In genomic region chr3:11607816-11608215, GRCh38 we compare ENCODE assay signal across 15 cellular contexts. TPM values are rescaled to one million over a fixed set of nuclear protein-coding genes. Genes with fewer than 3 reads are reported as not detected.
DNase-seq lines count a peak whose midpoint lies in the region; ATAC-seq, FAIRE-seq and TF ChIP-seq lines count a peak whose summit lies in the region.
"Had no signal": no experiment of that assay in that cellular context is flagged by ENCODE, and none has a peak within 500 bp of the region (broad histone marks: within the 10 kb centered on the region; RNA-seq: fewer than 3 reads in every experiment).

No MANE protein-coding gene starts in this region.

- H3K27me3 Mint-ChIP-seq in stimulated activated naive B cell treated with anti-CD40 and anti-IgM and Interleukin-4, amounts not matched to agents 10 μg/mL and 1 μg/mL and 100 μg/mL, for 72 hours = no peaks in the 10 kb centered on the region

- intact Hi-C loops in GM12878 (cut with micrococcal nuclease; ENCODE audit: unreplicated experiment) = no loop called here

- H3K4me2 ChIP-seq in DOHH2 (ENCODE audit: low read length) (peak overlapping the region; percentile 40), OCI-LY1 (ENCODE audit: low read length) (peak overlapping the region; percentile 7; the same call in 1 of the 2 replicates), GM12878 (ENCODE audit: control insufficient read depth, insufficient read depth) (no peak overlapping the region)
- H3K4me2 ChIP-seq: neural progenitor cell had no signal

- peaks cover 89% of the 10 kb centered on the region for H3K4me1 ChIP-seq in DOHH2 (ENCODE audit: control insufficient read depth, low read length)
- peaks cover 97% of the 10 kb centered on the region for H3K4me1 ChIP-seq in OCI-LY1 (ENCODE audit: insufficient read depth, low read length, severe bottlenecking)
- peaks cover 7% of the 10 kb centered on the region; the same call in 1 of the 2 replicates for H3K4me1 ChIP-seq in GM12878 (ENCODE audit: control insufficient read depth, insufficient read depth, low read length)
- H3K4me1 ChIP-seq in mesodermal cell (ENCODE audit: control insufficient read depth, insufficient read depth, low read length, poor library complexity, severe bottlenecking) = peaks cover 68% of the 10 kb centered on the region

- peak overlapping the region; percentile 76 for H3K27ac ChIP-seq in DOHH2 (ENCODE audit: low read depth, low read length)
- H3K27ac ChIP-seq in OCI-LY1 (ENCODE audit: low read depth, low read length, poor library complexity, severe bottlenecking) = peak overlapping the region; percentile 46
- no peak overlapping the region for H3K27ac ChIP-seq in GM12878 (ENCODE audit: control insufficient read depth, insufficient read depth)
- H3K27ac ChIP-seq in mesodermal cell (ENCODE audit: low read depth, low read length, severe bottlenecking) = peak overlapping the region; percentile 33
- H3K27ac ChIP-seq: BLaER1 treated with 17β-estradiol and CSF1 and Interleukin-3, amounts not matched to agents 10 nM and 100 nM; neural progenitor cell had no signal

- no peak for FAIRE-seq in GM12878 (lab: Jason Lieb, UNC)
- FAIRE-seq: kidney had no signal

- H4K20me1 ChIP-seq in DOHH2 (ENCODE audit: control insufficient read depth, insufficient read depth, low read depth, low read length) (0 out of 2 replicates have a peak, but pooled peaks cover 4% of the 10 kb centered on the region), OCI-LY1 (ENCODE audit: insufficient read depth, low read length) (no peaks in the 10 kb centered on the region), GM12878 (ENCODE audit: control insufficient read depth, insufficient read depth) (peaks cover 2% of the 10 kb centered on the region)

- H3K9me3 Mint-ChIP-seq in stimulated activated naive B cell treated with anti-CD40 and anti-IgM and Interleukin-4, amounts not matched to agents 10 μg/mL and 1 μg/mL and 100 μg/mL, for 72 hours = no peaks in the 10 kb centered on the region
- H3K9me3 Mint-ChIP-seq: neural progenitor cell; T-helper 2 cell treated with Interferon-gamma antibody and Interleukin-4, amounts not matched to agents 5 μg/mL and 100 μg/mL, for 36 hours had no signal

- TF ChIP-seq POLR2A in GM12878 (IDR thresholded peaks at IDR 0.05; ENCODE audit: low read depth, low read length) = no peak

- H3K9ac ChIP-seq in OCI-LY1 (ENCODE audit: low read length) = no peak overlapping the region; the same call in 1 of the 2 replicates
- no peak overlapping the region for H3K9ac ChIP-seq in GM12878 (ENCODE audit: control insufficient read depth, insufficient read depth, low read length)
- H3K9ac ChIP-seq: BLaER1 treated with 17β-estradiol and CSF1 and Interleukin-3, amounts not matched to agents 10 nM and 100 nM; neural progenitor cell had no signal

- H2AFZ ChIP-seq in OCI-LY1 (ENCODE audit: low read length) (no peak overlapping the region), GM12878 (ENCODE audit: control insufficient read depth, low read depth, low read length) (no peak overlapping the region)
- H2AFZ ChIP-seq: neural progenitor cell had no signal

- no peak for TF ChIP-seq EP300 in GM12878 (IDR thresholded peaks at IDR 0.05; ENCODE audit: borderline replicate concordance in 1 of 2, control insufficient read depth in 1 of 2, low read depth in 2 of 2, low read length in 2 of 2)

- BruUV-seq in GM12878 (replicated peaks; lab: Mats Ljungman, UMichigan) = no TSS peak

- H3K36me3 ChIP-seq in DOHH2 (ENCODE audit: control insufficient read depth, low read length) (peaks cover 43% of the 10 kb centered on the region), OCI-LY1 (ENCODE audit: insufficient read depth, low read length) (peaks cover 16% of the 10 kb centered on the region), GM12878 (ENCODE audit: control insufficient read depth in 2 of 2, insufficient read depth in 2 of 2, low read length in 1 of 2) (peaks cover 3 to 7% of the 10 kb centered on the region in 2 experiments; a peak in 3 of 4 replicates), mesodermal cell (ENCODE audit: control insufficient read depth, insufficient read depth, low read length) (peaks cover 39% of the 10 kb centered on the region)
- H3K36me3 ChIP-seq: esophagus muscularis mucosa, neural progenitor cell had no signal

- H3K27ac Mint-ChIP-seq in stimulated activated naive B cell treated with anti-CD40 and anti-IgM and Interleukin-4, amounts not matched to agents 10 μg/mL and 1 μg/mL and 100 μg/mL, for 72 hours = no peak overlapping the region

- RAD21 ChIA-PET in GM12878 (lab: Charles Lee; ENCODE audit: unreplicated experiment) = interaction anchor here (0.7 kb wide), 1 partner anchor 10 kb away, joined by 3 read pairs; no protein-coding TSS in a partner anchor

- ATAC-seq in GM12878 (no peak), HG02763 (IDR thresholded peaks at IDR 0.05; ENCODE audit: unreplicated experiment) (no peak), GM19452 (IDR thresholded peaks at IDR 0.05; ENCODE audit: unreplicated experiment) (no peak)
- ATAC-seq in stimulated activated naive B cell treated with anti-CD40 and anti-IgM and Interleukin-4, amounts not matched to agents 10 μg/mL and 1 μg/mL and 100 μg/mL, for 72 hours (replicated peaks) = no peak

- no peaks in the 10 kb centered on the region for H3K9me2 ChIP-seq in DOHH2 (replicated peaks; ENCODE audit: control insufficient read depth, low read length)
- H3K9me2 ChIP-seq in OCI-LY1 (ENCODE audit: low read depth, low read length) = no peaks in the 10 kb centered on the region

- SMC1A ChIA-PET in GM12878 (lab: Charles Lee; ENCODE audit: uncharacterized antibody, unreplicated experiment) = interaction anchor here (1.0 to 2.3 kb wide), 5 partner anchors 11 to 40 kb away, joined by 3 to 11 read pairs (median 4); no protein-coding TSS in a partner anchor

- peaks cover 27 to 32% of the 10 kb centered on the region in 2 donors for H3K4me1 Mint-ChIP-seq in stimulated activated naive B cell treated with anti-CD40 and anti-IgM and Interleukin-4, amounts not matched to agents 10 μg/mL and 1 μg/mL and 100 μg/mL, for 72 hours

- peaks cover 8 to 17% of the 10 kb centered on the region in 2 donors for H3K36me3 Mint-ChIP-seq in stimulated activated naive B cell treated with anti-CD40 and anti-IgM and Interleukin-4, amounts not matched to agents 10 μg/mL and 1 μg/mL and 100 μg/mL, for 72 hours

- no peaks in the 10 kb centered on the region for H3K9me3 ChIP-seq in DOHH2 (ENCODE audit: control insufficient read depth, insufficient read depth, low read length)
- no peaks in the 10 kb centered on the region for H3K9me3 ChIP-seq in OCI-LY1 (ENCODE audit: low read length)
- H3K9me3 ChIP-seq in GM12878 (replicated peaks; ENCODE audit: control insufficient read depth, insufficient read depth, low read length) = no peaks in the 10 kb centered on the region
- H3K9me3 ChIP-seq in mesodermal cell (ENCODE audit: control insufficient read depth, low read length) = no peaks in the 10 kb centered on the region
- H3K9me3 ChIP-seq: BLaER1 treated with 17β-estradiol and CSF1 and Interleukin-3, amounts not matched to agents 10 nM and 100 nM; esophagus muscularis mucosa had no signal

- WGBS in GM12878 (ENCODE audit: insufficient coverage, insufficient replicate concordance, low lambda C conversion rate, missing lambda C conversion rate) = 100% methylated on average over 3 of the region's 3 CpGs
- 80% methylated on average over 1 to 2 of the region's 3 CpGs for WGBS in mesodermal cell (ENCODE audit: insufficient coverage in 2 of 2), 2 experiments

- TF ChIP-seq CTCF in DOHH2 (IDR thresholded peaks at IDR 0.05; ENCODE audit: low read depth, low read length, poor library complexity, severe bottlenecking) = no peak
- TF ChIP-seq CTCF in OCI-LY1 (IDR thresholded peaks at IDR 0.05; ENCODE audit: low read length) = no peak
- TF ChIP-seq CTCF in GM12878 (IDR thresholded peaks at IDR 0.05 in 2 of 3, conservative IDR thresholded peaks at IDR 0.05 in 1 of 3; ENCODE audit: control insufficient read depth in 2 of 3, extremely low read depth in 1 of 3, insufficient read depth in 1 of 3, low read depth in 3 of 3, low read length in 3 of 3) = no peak

- H3K27me3 ChIP-seq in DOHH2 (ENCODE audit: control insufficient read depth, low read length) (no peaks in the 10 kb centered on the region), OCI-LY1 (ENCODE audit: insufficient read depth, low read length) (no peaks in the 10 kb centered on the region), GM12878 (replicated peaks in 1 of 2; ENCODE audit: control insufficient read depth in 2 of 2, insufficient read depth in 2 of 2, low read length in 1 of 2) (no peaks in the 10 kb centered on the region)
- H3K27me3 ChIP-seq: BLaER1 treated with 17β-estradiol and CSF1 and Interleukin-3, amounts not matched to agents 10 nM and 100 nM; esophagus muscularis mucosa; neural progenitor cell had no signal

- no peak overlapping the region for H3K4me3 Mint-ChIP-seq in stimulated activated naive B cell treated with anti-CD40 and anti-IgM and Interleukin-4, amounts not matched to agents 10 μg/mL and 1 μg/mL and 100 μg/mL, for 72 hours
- H3K4me3 Mint-ChIP-seq: neural progenitor cell; T-helper 2 cell treated with Interferon-gamma antibody and Interleukin-4, amounts not matched to agents 5 μg/mL and 100 μg/mL, for 36 hours had no signal

- TF ChIP-seq RAD21 in GM12878 (IDR thresholded peaks at IDR 0.05; ENCODE audit: insufficient read depth, low read depth, low read length) = no peak

- POLR2A ChIA-PET in GM12878 (lab: Charles Lee) = no interaction called here

- H3K79me2 ChIP-seq in DOHH2 (ENCODE audit: control insufficient read depth, low read length) (peaks cover 96% of the 10 kb centered on the region), OCI-LY1 (ENCODE audit: insufficient read depth, low read length) (peaks cover 58% of the 10 kb centered on the region), GM12878 (ENCODE audit: control insufficient read depth, insufficient read depth, low read length) (peaks cover 73% of the 10 kb centered on the region)

- DNase-seq in GM12878 (ENCODE audit: low read depth, low spot score) (no peak), SW 1271 (lab: John Stamatoyannopoulos, UW) (no peak)
- no peak for DNase-seq in stimulated activated naive B cell treated with anti-CD40 and anti-IgM and Interleukin-4, amounts not matched to agents 10 μg/mL and 1 μg/mL and 100 μg/mL, for 72 hours
- DNase-seq: activated CD8-positive, alpha-beta memory T cell treated with anti-CD3 and anti-CD28 coated beads, Interleukin-2, amount 50 U/mL, for 48 hours; kidney; NK-92 treated with Interleukin-12 subunit alpha and Interleukin-12 subunit beta, amount 100 ng/mL, for 24 hours had no signal

- CTCF ChIA-PET in GM12878 (lab: Yijun Ruan, JAX) = interaction anchor here (2.2 kb wide), 1 partner anchor 8 kb away, joined by 13 read pairs; no protein-coding TSS in a partner anchor

- H3K4me3 ChIP-seq in DOHH2 (ENCODE audit: low read length) = 0 out of 2 replicates have a peak overlapping the region, but pooled peaks have one; percentile 15
- no peak overlapping the region for H3K4me3 ChIP-seq in OCI-LY1 (ENCODE audit: low read depth, low read length, poor library complexity, severe bottlenecking)
- H3K4me3 ChIP-seq in GM12878 = no peak overlapping the region
- H3K4me3 ChIP-seq in mesodermal cell (ENCODE audit: extremely low read depth, insufficient read depth, low read length, poor library complexity, severe bottlenecking) = no peak overlapping the region
- H3K4me3 ChIP-seq: BLaER1 treated with 17β-estradiol and CSF1 and Interleukin-3, amounts not matched to agents 10 nM and 100 nM; esophagus muscularis mucosa; neural progenitor cell had no signal

- in situ Hi-C loops in GM12878 (cut with MboI) = no loop called here

- H3F3A ChIP-seq in DOHH2 (ENCODE audit: control insufficient read depth, insufficient read depth) = peaks cover 27% of the 10 kb centered on the region
- H3F3A ChIP-seq in OCI-LY1 (ENCODE audit: insufficient read depth, low read length) = peaks cover 9% of the 10 kb centered on the region; the same call in 1 of the 2 replicates

RNA-seq across cellular contexts. Expression of gene VGLL4, which starts 35.9 kb away (rescaled TPM):
- 116 and 126 TPM in 2 replicates for total RNA-seq in GM12878 (2013; cell fraction: nucleolus; rRNA removed)
- total RNA-seq in GM12878 (2014; rRNA removed) (16.3 and 18.1 TPM in 2 replicates), GM12878 (2014; rRNA removed; fragmentation: Illumina TruSeq; extraction: Trizol) (15.2 and 15.7 TPM in 2 replicates), GM12878 (2021) (20.7 and 23.2 TPM in 2 replicates)
- 12.6 TPM for polyA plus RNA-seq in GM12878 (2011; ENCODE audit: low read depth)
- polyA plus RNA-seq in GM12878 (2011; rRNA removed) (32.9 and 38.1 TPM in 2 replicates), GM12878 (2014; fragmentation: Illumina TruSeq; extraction: Trizol) (10.6 and 16.0 TPM in 2 replicates), GM12878 (2014; fragmentation: Nextera tagmentation; extraction: Ambion mirVana) (1 to 10 TPM in 1 of 2 experiments, under 1 TPM in 1; 0.44 to 1.5 TPM), GM12878 (2014; rRNA removed) (25.5 and 28.7 TPM in 2 replicates), GM12878 (2016; fragmentation: Nextera tagmentation; extraction: Ambion mirVana) (10 to 100 TPM; 14.9 to 20.6 TPM)
- polyA plus RNA-seq in GM12878 (2011; cell fraction: cytosol; rRNA removed) = 39.9 and 41.8 TPM in 2 replicates
- 43.3 and 49.4 TPM in 2 replicates for polyA plus RNA-seq in GM12878 (2011; cell fraction: nucleus; rRNA removed)
- 17.9 and 37.0 TPM in 2 replicates for polyA plus RNA-seq in GM12878 (2012)
- 24.9 and 62.5 TPM in 2 replicates for polyA minus RNA-seq in GM12878 (2011; rRNA and poly(A)+ RNA removed)
- polyA minus RNA-seq in GM12878 (2011; cell fraction: cytosol; rRNA and poly(A)+ RNA removed) = 16.3 and 16.6 TPM in 2 replicates
- polyA minus RNA-seq in GM12878 (2011; cell fraction: nucleus; rRNA and poly(A)+ RNA removed) = 33.7 and 57.3 TPM in 2 replicates
- 115 TPM for polyA plus RNA-seq in mesodermal cell (2013, experiment 1 of 2)
- 90.5 TPM for polyA plus RNA-seq in mesodermal cell (2013, experiment 2 of 2)
